8 cellular contexts compared by ENCODE assay signal in genomic region chr10:71216751-71217265, GRCh38. TPM values are rescaled to one million over a fixed set of nuclear protein-coding genes. Genes with fewer than 3 reads are reported as not detected.
A peak's percentile ranks its signal among the peaks of the same experiment; 100 is the strongest.
DNase-seq lines count a peak whose midpoint lies in the region; ATAC-seq, FAIRE-seq and TF ChIP-seq lines count a peak whose summit lies in the region.

No MANE protein-coding gene starts in this region.

- H3K4me3 ChIP-seq in IMR-90 (ENCODE audit: insufficient read depth, low read depth, low read length), result peak overlapping the region; percentile 43; the same call in 1 of the 2 replicates
- H3K4me3 ChIP-seq in ectodermal cell (ENCODE audit: insufficient read depth, low read depth, low read length), result peak overlapping the region; percentile 37

- CTCF ChIA-PET in IMR-90 (lab: Yijun Ruan, JAX), result interaction anchor here (0.7 kb wide), 1 partner anchor 51 kb away, joined by 3 read pairs; no protein-coding TSS in a partner anchor

- H3K4me1 ChIP-seq in IMR-90 (ENCODE audit: control insufficient read depth, insufficient read depth, low read length) (peaks cover 21% of the 10 kb centered on the region), ectodermal cell (ENCODE audit: control insufficient read depth, insufficient read depth, low read length) (peaks cover 35% of the 10 kb centered on the region)

- H3K23ac ChIP-seq in IMR-90 (ENCODE audit: low read depth, low read length), result peak overlapping the region; percentile 6

- H3K27me3 ChIP-seq in IMR-90 (ENCODE audit: control insufficient read depth, insufficient read depth, low read length), result peaks cover 1% of the 10 kb centered on the region; the same call in 1 of the 2 replicates
- peaks cover 49% of the 10 kb centered on the region for H3K27me3 ChIP-seq in ectodermal cell (ENCODE audit: control insufficient read depth, insufficient read depth, low read length, poor library complexity, severe bottlenecking)

- H3K9me3 ChIP-seq in IMR-90 (ENCODE audit: control insufficient read depth, insufficient read depth, low read length) (no peaks in the 10 kb centered on the region), ectodermal cell (ENCODE audit: control insufficient read depth, low read length) (no peaks in the 10 kb centered on the region)

- H3K4me2 ChIP-seq in IMR-90 (ENCODE audit: low read depth, low read length), result peak overlapping the region; percentile 92

- in situ Hi-C loops in IMR-90 (cut with MboI; ENCODE audit: low sequenced_read_pairs), result no loop called here

- no peak for TF ChIP-seq POLR2A in IMR-90 (IDR thresholded peaks at IDR 0.05; ENCODE audit: low read depth, low read length)

- H4K8ac ChIP-seq in IMR-90 (ENCODE audit: low read depth in 2 of 2, low read length in 2 of 2), result peak overlapping the region; percentile 8 to 66; a peak in 3 of 4 replicates

- H3K18ac ChIP-seq in IMR-90 (ENCODE audit: low read depth, low read length), result peak overlapping the region; percentile 57

- H2BK120ac ChIP-seq in IMR-90 (ENCODE audit: low read depth, low read length), result peak overlapping the region; percentile 9

- H3K27me3 Mint-ChIP-seq in naive B cell, result peaks cover 44 to 87% (median 69%) of the 10 kb centered on the region in 3 donors

- no peak overlapping the region for H2BK20ac ChIP-seq in IMR-90 (ENCODE audit: low read depth, low read length)

- H3K9me3 Mint-ChIP-seq in naive B cell, result no peaks in the 10 kb centered on the region

- peak overlapping the region; percentile 67 for H4K5ac ChIP-seq in IMR-90 (ENCODE audit: low read depth, low read length)

- H2BK5ac ChIP-seq in IMR-90 (ENCODE audit: low read depth, low read length, poor library complexity, severe bottlenecking), result peak overlapping the region; percentile 11

- peak; percentile 42 for DNase-seq in AG20443 (ENCODE audit: low spot score)
- no peak for DNase-seq in IMR-90
- no peak for DNase-seq in naive B cell
- DNase-seq in NCI-H1048 (lab: John Stamatoyannopoulos, UW), result no peak
- DNase-seq in stimulated activated naive CD4-positive, alpha-beta T cell (lab: John Stamatoyannopoulos, UW), result no peak
- no peak for DNase-seq in GM19239 (ENCODE audit: insufficient read length, low spot score)
- DNase-seq in DMS153 treated with DMSO at 0.1 percent for 48 hours (lab: John Stamatoyannopoulos, UW; ENCODE audit: unreplicated experiment), result no peak

- WGBS in IMR-90 (ENCODE audit: extremely low coverage in 2 of 2, insufficient read length in 1 of 2), 2 experiments, result no CpG with 5 or more reads among the region's 8 CpGs
- 20 to 23% methylated on average over 6 to 8 of the region's 8 CpGs for WGBS in ectodermal cell, 2 experiments

- BruUV-seq in IMR-90 (replicated peaks; lab: Mats Ljungman, UMichigan), result no TSS peak

- H3K27ac ChIP-seq in IMR-90 (ENCODE audit: insufficient read depth, low read length) (0 out of 2 replicates have a peak overlapping the region, but pooled peaks have one; percentile 30), ectodermal cell (ENCODE audit: insufficient read depth, low read depth, low read length, poor library complexity, severe bottlenecking) (no peak overlapping the region)

- H3K14ac ChIP-seq in IMR-90 (replicated peaks; ENCODE audit: low read depth, low read length), result peak overlapping the region; percentile 55

- H3K56ac ChIP-seq in IMR-90 (ENCODE audit: extremely low read depth, insufficient read depth, low read length), result peak overlapping the region; percentile 9; the same call in 1 of the 2 replicates

- TF ChIP-seq CTCF in IMR-90 (conservative IDR thresholded peaks at IDR 0.05; ENCODE audit: low read depth, low read length), result no peak

- intact Hi-C loops in IMR-90 (cut with micrococcal nuclease), result loop anchor here (10.0 kb wide), 1 partner anchor 402 kb away; the partner anchor contains the start of gene SGPL1

- FAIRE-seq in GM19239 (lab: Jason Lieb, UNC), result no peak

- peak overlapping the region; percentile 3; the same call in 1 of the 3 replicates for H2BK15ac ChIP-seq in IMR-90 (ENCODE audit: low read depth, low read length)

- H3K9me1 ChIP-seq in IMR-90 (ENCODE audit: insufficient read depth, low read length), result peaks cover 13% of the 10 kb centered on the region; the same call in 1 of the 2 replicates

- H3K36me3 ChIP-seq in IMR-90 (ENCODE audit: control insufficient read depth, insufficient read depth, low read length) (no peaks in the 10 kb centered on the region), ectodermal cell (ENCODE audit: control insufficient read depth, insufficient read depth, low read length) (no peaks in the 10 kb centered on the region)

- H3K4me3 Mint-ChIP-seq in naive B cell, result peak overlapping the region in 6 of 8 donors; percentile 16 to 68 (median 52)

- H3K27ac Mint-ChIP-seq in naive B cell, result no peak overlapping the region

- peak overlapping the region; percentile 47 for H3K4ac ChIP-seq in IMR-90 (ENCODE audit: low read depth, low read length)

- H3K36me3 Mint-ChIP-seq in naive B cell, result no peaks in the 10 kb centered on the region

- dilution Hi-C loops in IMR-90 (cut with HindIII; ENCODE audit: low sequenced_read_pairs, unreplicated experiment), result no loop called here

- ATAC-seq in IMR-90 (ENCODE audit: low read depth) (no peak), naive B cell (ENCODE audit: low read depth in 2 of 2) (no peak)

- H2AK5ac ChIP-seq in IMR-90 (ENCODE audit: low read depth, low read length), result peak overlapping the region; percentile 88; the same call in 1 of the 2 replicates

- H3K9ac ChIP-seq in IMR-90 (ENCODE audit: low read depth, low read length), result peak overlapping the region; percentile 27

- TF ChIP-seq RAD21 in IMR-90 (IDR thresholded peaks at IDR 0.05; ENCODE audit: low read length), result no peak

- H3K79me1 ChIP-seq in IMR-90 (ENCODE audit: low read depth in 1 of 2, low read length in 2 of 2), result peaks cover 24 to 55% of the 10 kb centered on the region in 2 experiments; a peak in 3 of 4 replicates

- H2AK9ac ChIP-seq in IMR-90 (replicated peaks; ENCODE audit: low read depth, low read length, poor library complexity), result peak overlapping the region; percentile 11

- peak overlapping the region; percentile 89 for H2AFZ ChIP-seq in IMR-90 (replicated peaks; ENCODE audit: low read length, poor library complexity)

- POLR2A ChIA-PET in IMR-90 (lab: Charles Lee; ENCODE audit: unreplicated experiment), result no interaction called here

- H4K91ac ChIP-seq in IMR-90 (ENCODE audit: insufficient read depth, low read depth, low read length), result peak overlapping the region; percentile 5

- H3K4me1 Mint-ChIP-seq in naive B cell, result peaks cover 14 to 29% (median 15%) of the 10 kb centered on the region in 3 donors

- peaks cover 43% of the 10 kb centered on the region; the same call in 1 of the 2 replicates for H4K20me1 ChIP-seq in IMR-90 (ENCODE audit: insufficient read depth, low read length)

TF ChIP-seq in IMR-90, 13 proteins besides CTCF, POLR2A, EP300 and RAD21:
- TF ChIP-seq ELK1 (IDR thresholded peaks at IDR 0.05; ENCODE audit: borderline replicate concordance, low read depth, low read length), result no peak
- TF ChIP-seq MAZ (IDR thresholded peaks at IDR 0.05; ENCODE audit: borderline replicate concordance, low read depth, low read length), result no peak
- no peak for TF ChIP-seq MXI1 (IDR thresholded peaks at IDR 0.05; ENCODE audit: borderline replicate concordance, low read depth, low read length)
- TF ChIP-seq CEBPB (IDR thresholded peaks at IDR 0.05; ENCODE audit: low read depth, low read length), result no peak
- TF ChIP-seq USF2 (IDR thresholded peaks at IDR 0.05; ENCODE audit: low read depth, low read length), result no peak
- TF ChIP-seq BHLHE40 (IDR thresholded peaks at IDR 0.05; ENCODE audit: low read depth, low read length), result no peak
- TF ChIP-seq RCOR1 (IDR thresholded peaks at IDR 0.05; ENCODE audit: insufficient replicate concordance, low read length), result no peak

RNA-seq across cellular contexts. Expression of gene UNC5B, which starts 4.4 kb away (rescaled TPM):
- total RNA-seq in IMR-90 (2012; rRNA removed), result 1.4 and 1.6 TPM in 2 replicates
- polyA plus RNA-seq in IMR-90 (2012; rRNA removed) (4.2 and 4.4 TPM in 2 replicates), naive B cell (ENCODE audit: low read depth in 6 of 6) (not detected)
- polyA plus RNA-seq in IMR-90 (2012; cell fraction: cytosol; rRNA removed), result 3.2 and 6.3 TPM in 2 replicates
- 6.9 and 11.9 TPM in 2 replicates for polyA plus RNA-seq in IMR-90 (2012; cell fraction: nucleus; rRNA removed; ENCODE audit: low replicate concordance)
- 10.3 TPM for polyA plus RNA-seq in ectodermal cell (2013, experiment 1 of 4)
- 14.9 TPM for polyA plus RNA-seq in ectodermal cell (2013, experiment 2 of 4)
- polyA plus RNA-seq in ectodermal cell (2013, experiment 3 of 4), result 9.4 TPM
- 9.2 TPM for polyA plus RNA-seq in ectodermal cell (2013, experiment 4 of 4)
